Comparison of ENCODE assay signal across 13 cellular contexts in the genomic region with DNA sequence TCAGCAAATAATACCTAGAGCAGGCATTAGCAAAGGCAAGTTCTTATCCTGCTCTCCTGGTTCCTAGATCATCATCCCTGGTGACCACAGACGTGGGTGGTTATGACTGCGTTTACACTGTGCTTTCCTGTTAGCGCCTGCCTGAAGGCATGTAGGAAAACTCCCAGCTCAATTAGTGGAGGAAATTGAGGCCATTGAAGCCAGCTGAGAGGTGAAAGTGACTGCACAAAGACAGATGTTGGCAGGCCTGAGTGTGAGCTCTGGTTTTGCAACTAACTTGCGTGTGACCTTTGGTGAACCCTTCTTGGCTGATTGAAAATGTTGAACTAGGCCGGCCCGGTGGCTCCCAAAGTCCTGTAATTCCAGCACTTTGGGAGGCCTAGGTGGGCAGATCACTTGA. TPM values are rescaled to one million over a fixed set of nuclear protein-coding genes. Genes with fewer than 3 reads are reported as not detected.
DNase-seq lines count a peak whose midpoint lies in the region; ATAC-seq and TF ChIP-seq lines count a peak whose summit lies in the region.
"Had no signal": no experiment of that assay in that cellular context is flagged by ENCODE, and none has a peak within 500 bp of the region (broad histone marks: within the 10 kb centered on the region; RNA-seq: fewer than 3 reads in every experiment).

No MANE protein-coding gene starts in this region.

- TF ChIP-seq CTCF in fibroblast of lung (conservative IDR thresholded peaks at IDR 0.05 in 1 of 2, IDR thresholded peaks at IDR 0.05 in 1 of 2; ENCODE audit: low read depth in 1 of 2, low read length in 2 of 2) (no peak), mucosa of descending colon (IDR thresholded peaks at IDR 0.05) (no peak)

- no peak overlapping the region for H3K9ac ChIP-seq in fibroblast of lung (ENCODE audit: insufficient read depth, low read length)

- H3K4me2 ChIP-seq in fibroblast of lung (ENCODE audit: extremely low read depth, insufficient read depth, low read length): no peak overlapping the region

- H3K4me3 ChIP-seq in fibroblast of lung (replicated peaks in 1 of 4; ENCODE audit: control extremely low read depth in 1 of 4, insufficient read depth in 1 of 4, low read depth in 3 of 4, low read length in 4 of 4) (no peak overlapping the region), mucosa of descending colon (no peak overlapping the region)
- H3K4me3 ChIP-seq: transverse colon had no signal

- H3K9me3 ChIP-seq in fibroblast of lung (ENCODE audit: control insufficient read depth, insufficient read depth, low read depth, low read length) (no peaks in the 10 kb centered on the region), mucosa of descending colon (no peaks in the 10 kb centered on the region)
- H3K9me3 ChIP-seq: transverse colon had no signal

- no peaks in the 10 kb centered on the region for H3K27me3 Mint-ChIP-seq in activated naive CD8-positive, alpha-beta T cell treated with anti-CD3 and anti-CD28 coated beads, Interleukin-2, amount 50 U/mL, for 24 hours
- H3K27me3 Mint-ChIP-seq: activated T-cell treated with anti-CD3 and anti-CD28 coated beads, Interleukin-2, amount 50 U/mL, for 24 hours had no signal

- H3K27me3 ChIP-seq in fibroblast of lung (ENCODE audit: control insufficient read depth, insufficient read depth, low read length): no peaks in the 10 kb centered on the region
- H3K27me3 ChIP-seq: transverse colon had no signal

- no peaks in the 10 kb centered on the region for H3K9me3 Mint-ChIP-seq in activated naive CD8-positive, alpha-beta T cell treated with anti-CD3 and anti-CD28 coated beads, Interleukin-2, amount 50 U/mL, for 24 hours
- H3K9me3 Mint-ChIP-seq: activated T-cell treated with anti-CD3 and anti-CD28 coated beads, Interleukin-2, amount 50 U/mL, for 24 hours had no signal

- no peak overlapping the region for H3K27ac ChIP-seq in fibroblast of lung (ENCODE audit: insufficient read depth, low read length)
- H3K27ac ChIP-seq: transverse colon had no signal

- H3K4me1 Mint-ChIP-seq in activated naive CD8-positive, alpha-beta T cell treated with anti-CD3 and anti-CD28 coated beads, Interleukin-2, amount 50 U/mL, for 24 hours: no peaks in the 10 kb centered on the region

- H3K36me3 Mint-ChIP-seq in activated naive CD8-positive, alpha-beta T cell treated with anti-CD3 and anti-CD28 coated beads, Interleukin-2, amount 50 U/mL, for 24 hours (ENCODE audit: low read depth): no peaks in the 10 kb centered on the region

- H3K36me3 ChIP-seq in fibroblast of lung (ENCODE audit: control insufficient read depth, insufficient read depth, low read length): no peaks in the 10 kb centered on the region
- no peaks in the 10 kb centered on the region for H3K36me3 ChIP-seq in mucosa of descending colon (ENCODE audit: low read depth)
- H3K36me3 ChIP-seq: transverse colon had no signal

- ATAC-seq in mucosa of descending colon (peak; percentile 22), GM19351 (IDR thresholded peaks at IDR 0.05; ENCODE audit: unreplicated experiment) (no peak)
- no peak for ATAC-seq in activated naive CD8-positive, alpha-beta T cell treated with anti-CD3 and anti-CD28 coated beads, Interleukin-2, amount 50 U/mL, for 24 hours

- H3K4me1 ChIP-seq in fibroblast of lung (ENCODE audit: control insufficient read depth, extremely low read depth, insufficient read depth, low read length) (no peaks in the 10 kb centered on the region), mucosa of descending colon (ENCODE audit: low read depth) (no peaks in the 10 kb centered on the region)
- H3K4me1 ChIP-seq: transverse colon had no signal

- H4K20me1 ChIP-seq in fibroblast of lung (ENCODE audit: control insufficient read depth, extremely low read depth, insufficient read depth, low read length): no peaks in the 10 kb centered on the region

- peak; percentile 37 for DNase-seq in ELF-1 (ENCODE audit: low read depth, low spot score)
- peak; percentile 11 for DNase-seq in RKO (ENCODE audit: low spot score)
- DNase-seq in fibroblast of lung (ENCODE audit: low read depth in 2 of 2): peak; percentile 51 to 60
- peak in 1 of 3 donors; percentile 22 for DNase-seq in mucosa of descending colon
- no peak for DNase-seq in activated naive CD8-positive, alpha-beta T cell treated with anti-CD3 and anti-CD28 coated beads, Interleukin-2, amount 50 U/mL, for 24 hours
- DNase-seq in cerebellum (ENCODE audit: low spot score): no peak
- DNase-seq in NCI-H2227 (lab: John Stamatoyannopoulos, UW; ENCODE audit: unreplicated experiment): no peak
- DNase-seq: activated T-cell treated with anti-CD3 and anti-CD28 coated beads, Interleukin-2, amount 50 U/mL, for 24 hours; cerebellar nuclear complex; NCI-H1048; NK-92 treated with Interleukin-12 subunit alpha and Interleukin-12 subunit beta, amount 100 ng/mL, for 24 hours; transverse colon had no signal

- H2AFZ ChIP-seq in fibroblast of lung (ENCODE audit: low read length): no peak overlapping the region

- no peak overlapping the region for H3K27ac Mint-ChIP-seq in activated naive CD8-positive, alpha-beta T cell treated with anti-CD3 and anti-CD28 coated beads, Interleukin-2, amount 50 U/mL, for 24 hours
- H3K27ac Mint-ChIP-seq: activated T-cell treated with anti-CD3 and anti-CD28 coated beads, Interleukin-2, amount 50 U/mL, for 24 hours had no signal

- no peaks in the 10 kb centered on the region for H3K79me2 ChIP-seq in fibroblast of lung (ENCODE audit: control insufficient read depth, insufficient read depth, low read length)

- intact Hi-C loops in mucosa of descending colon (cut with DNase I, micrococcal nuclease): no loop called here

- no peak overlapping the region for H3K4me3 Mint-ChIP-seq in activated naive CD8-positive, alpha-beta T cell treated with anti-CD3 and anti-CD28 coated beads, Interleukin-2, amount 50 U/mL, for 24 hours
- H3K4me3 Mint-ChIP-seq: activated T-cell treated with anti-CD3 and anti-CD28 coated beads, Interleukin-2, amount 50 U/mL, for 24 hours had no signal

RNA-seq across cellular contexts. Expression of gene NWD1, which starts 17.5 kb away (rescaled TPM):
- total RNA-seq in fibroblast of lung (not detected in 2 replicates), mucosa of descending colon (1 to 10 TPM in 1 of 3 donors, under 1 TPM in 2; 0.32 to 1.2 (median 0.41) TPM), cerebellum (0.54 TPM)
- polyA plus RNA-seq in fibroblast of lung: not detected in 2 replicates
- polyA plus RNA-seq in fibroblast of lung (2012): not detected in 2 replicates
- polyA minus RNA-seq in fibroblast of lung (ENCODE audit: low replicate concordance): not detected in 2 replicates

RNA-seq across cellular contexts. Expression of gene TMEM38A, which starts 41.2 kb away (rescaled TPM):
- total RNA-seq in fibroblast of lung (1.8 and 2.0 TPM in 2 replicates), mucosa of descending colon (1 to 10 TPM; 5.6 to 6.0 (median 5.8) TPM), cerebellum (11.3 TPM)
- 1.2 and 1.3 TPM in 2 replicates for polyA plus RNA-seq in fibroblast of lung
- polyA plus RNA-seq in fibroblast of lung (2012): 0.99 and 1.1 TPM in 2 replicates
- 0.15 and 16.5 TPM in 2 replicates for polyA minus RNA-seq in fibroblast of lung (ENCODE audit: low replicate concordance)

RNA-seq across cellular contexts. Expression of gene SMIM7, which starts 42.2 kb away (rescaled TPM):
- 58.1 and 64.7 TPM in 2 replicates for total RNA-seq in fibroblast of lung
- polyA plus RNA-seq in fibroblast of lung: 91.4 and 104 TPM in 2 replicates
- 77.6 and 85.1 TPM in 2 replicates for polyA plus RNA-seq in fibroblast of lung (2012)
- 39.2 and 51.1 TPM in 2 replicates for polyA minus RNA-seq in fibroblast of lung (ENCODE audit: low replicate concordance)
- 10 to 100 TPM; 61.2 to 88.8 (median 70.1) TPM for total RNA-seq in mucosa of descending colon
- 51.0 TPM for total RNA-seq in cerebellum

Comparison
In these comparisons a context has a peak if more than half of its experiments do, and no peak if none do; other contexts are left out.
1. DNase-seq: peak in ELF-1 (single experiment), RKO (single experiment) and fibroblast of lung (2 of 2); none in activated naive CD8-positive, alpha-beta T cell treated with anti-CD3 and anti-CD28 coated beads, Interleukin-2, amount 50 U/mL, for 24 hours (single experiment), cerebellum (single experiment) and NCI-H2227 (single experiment).